8 cellular contexts compared by ENCODE assay signal in genomic region chr6:139219271-139219729, GRCh38.
A peak's percentile ranks its signal among the peaks of the same experiment; 100 is the strongest.
DNase-seq lines count a peak whose midpoint lies in the region; ATAC-seq and TF ChIP-seq lines count a peak whose summit lies in the region.

No MANE protein-coding gene starts in this region.

- H3K4me2 ChIP-seq in MM.1S (ENCODE audit: low read depth, low read length) (peak overlapping the region; percentile 64), osteoblast (ENCODE audit: insufficient read depth, low read length) (peak overlapping the region; percentile 65)

- DNase-seq in GM04504 (ENCODE audit: low read depth) (peak; percentile 83), HEK293T (ENCODE audit: extremely low spot score) (peak; percentile 84), MM.1S (peak; percentile 94), SIG-M5 (lab: John Stamatoyannopoulos, UW) (peak; percentile 7), osteoblast (ENCODE audit: insufficient read length, low spot score, missing footprints) (peak; percentile 66)
- peak; percentile 50 for DNase-seq in activated gamma-delta T cell treated with anti-CD3 and anti-CD28 coated beads, Interleukin-2, amount 50 U/mL, for 16 hours (ENCODE audit: low read depth)

- 0 to 30% methylated on average over 1 to 3 of the region's 7 CpGs for WGBS in gastroesophageal sphincter (ENCODE audit: low coverage in 1 of 2), 2 donors
- 32% methylated on average over 7 of the region's 7 CpGs for WGBS in thymus

- H3K27ac ChIP-seq in MM.1S (ENCODE audit: low read length) (peak overlapping the region; percentile 80), gastroesophageal sphincter (peak overlapping the region in 3 of 4 donors; percentile 27 to 54 (median 44)), osteoblast (ENCODE audit: low read depth, low read length) (peak overlapping the region; percentile 31), thymus (ENCODE audit: low read depth) (peak overlapping the region; percentile 53)

- no peaks in the 10 kb centered on the region for H3K9me2 ChIP-seq in MM.1S (replicated peaks; ENCODE audit: insufficient read depth, low read length)

- H3F3A ChIP-seq in MM.1S (ENCODE audit: insufficient read depth, low read length) = peaks cover 20% of the 10 kb centered on the region

- no peak for TF ChIP-seq EP300 in gastroesophageal sphincter (IDR thresholded peaks at IDR 0.05)

- H4K20me1 ChIP-seq in MM.1S (ENCODE audit: insufficient read depth, low read length) (no peaks in the 10 kb centered on the region), osteoblast (ENCODE audit: insufficient read depth, low read length) (no peaks in the 10 kb centered on the region)

- H3K9me3 ChIP-seq in MM.1S (replicated peaks; ENCODE audit: insufficient read depth, low read length) (no peaks in the 10 kb centered on the region), gastroesophageal sphincter (no peaks in the 10 kb centered on the region), osteoblast (ENCODE audit: low read depth, low read length) (no peaks in the 10 kb centered on the region), thymus (ENCODE audit: control insufficient read depth) (no peaks in the 10 kb centered on the region)

- H3K27me3 ChIP-seq in MM.1S (replicated peaks; ENCODE audit: insufficient read depth, low read length) = no peaks in the 10 kb centered on the region
- H3K27me3 ChIP-seq in gastroesophageal sphincter = no peaks in the 10 kb centered on the region
- no peaks in the 10 kb centered on the region for H3K27me3 ChIP-seq in osteoblast (ENCODE audit: insufficient read depth, low read length)
- H3K27me3 ChIP-seq in thymus (ENCODE audit: control insufficient read depth, insufficient read depth) = no peaks in the 10 kb centered on the region

- peaks cover 18% of the 10 kb centered on the region for H3K4me1 ChIP-seq in MM.1S (ENCODE audit: low read length)
- H3K4me1 ChIP-seq in gastroesophageal sphincter = peaks cover 0 to 10% (median 2%) of the 10 kb centered on the region in 3 donors
- peaks cover 6% of the 10 kb centered on the region for H3K4me1 ChIP-seq in osteoblast (ENCODE audit: insufficient read depth, low read length)
- H3K4me1 ChIP-seq in thymus (ENCODE audit: control insufficient read depth, insufficient read depth, low read length) = peaks cover 3% of the 10 kb centered on the region

- H3K4me3 ChIP-seq in MM.1S (ENCODE audit: low read length) = peak overlapping the region; percentile 42
- H3K4me3 ChIP-seq in gastroesophageal sphincter = no peak overlapping the region
- H3K4me3 ChIP-seq in osteoblast (ENCODE audit: insufficient read depth, low read length) = no peak overlapping the region
- H3K4me3 ChIP-seq in thymus (ENCODE audit: low read length) = no peak overlapping the region

- ATAC-seq in gastroesophageal sphincter = peak; percentile 94

- no peaks in the 10 kb centered on the region for H3K79me2 ChIP-seq in MM.1S (ENCODE audit: low read length)
- no peaks in the 10 kb centered on the region for H3K79me2 ChIP-seq in osteoblast (ENCODE audit: insufficient read depth, low read length)

- CTCF ChIA-PET in HEK293T (lab: Yijun Ruan, JAX) = interaction anchor here (0.6 to 3.7 kb wide), 17 partner anchors 11 to 409 kb away, joined by 3 to 44 read pairs (median 3); no protein-coding TSS in a partner anchor

- peak; percentile 92 for TF ChIP-seq CTCF in MM.1S (IDR thresholded peaks at IDR 0.05; ENCODE audit: low read length)
- TF ChIP-seq CTCF in gastroesophageal sphincter (IDR thresholded peaks at IDR 0.05) = peak; percentile 50 to 87 (median 76)
- peak; percentile 96 for TF ChIP-seq CTCF in osteoblast (IDR thresholded peaks at IDR 0.05; ENCODE audit: extremely low read depth, low read depth, low read length)

- H2AFZ ChIP-seq in MM.1S (ENCODE audit: low read length) (peak overlapping the region; percentile 67), osteoblast (ENCODE audit: low read length) (peak overlapping the region; percentile 89)

- POLR2A ChIA-PET in HEK293T (lab: Yijun Ruan, JAX) = interaction anchor here (1.0 to 1.5 kb wide), 3 partner anchors 145 to 156 kb away, joined by 3 to 5 read pairs (median 3); no protein-coding TSS in a partner anchor

- TF ChIP-seq POLR2A in gastroesophageal sphincter (IDR thresholded peaks at IDR 0.05) = no peak

- H3K36me3 ChIP-seq in MM.1S (replicated peaks; ENCODE audit: insufficient read depth, low read length) (no peaks in the 10 kb centered on the region), gastroesophageal sphincter (no peaks in the 10 kb centered on the region), osteoblast (ENCODE audit: insufficient read depth, low read length) (no peaks in the 10 kb centered on the region), thymus (ENCODE audit: control insufficient read depth, insufficient read depth) (no peaks in the 10 kb centered on the region)

- peak overlapping the region; percentile 39 for H3K9ac ChIP-seq in MM.1S (ENCODE audit: low read length)

TF ChIP-seq in HEK293T, 16 proteins besides CTCF, POLR2A, EP300 and RAD21:
- TF ChIP-seq CTBP1 (IDR thresholded peaks at IDR 0.05; ENCODE audit: borderline replicate concordance) = no peak
- no peak for TF ChIP-seq NFRKB (IDR thresholded peaks at IDR 0.05)

Comparison
In these comparisons a context has a peak if more than half of its experiments do, and no peak if none do; other contexts are left out.
1. DNase-seq: peak in every context shown above with its lines; median percentile 94 in MM.1S; 84 in HEK293T; 83 in GM04504; 66 in osteoblast; 50 in activated gamma-delta T cell treated with anti-CD3 and anti-CD28 coated beads, Interleukin-2, amount 50 U/mL, for 16 hours; 7 in SIG-M5.